Comparison of ENCODE assay signal across 1 cellular context in the genomic region with DNA sequence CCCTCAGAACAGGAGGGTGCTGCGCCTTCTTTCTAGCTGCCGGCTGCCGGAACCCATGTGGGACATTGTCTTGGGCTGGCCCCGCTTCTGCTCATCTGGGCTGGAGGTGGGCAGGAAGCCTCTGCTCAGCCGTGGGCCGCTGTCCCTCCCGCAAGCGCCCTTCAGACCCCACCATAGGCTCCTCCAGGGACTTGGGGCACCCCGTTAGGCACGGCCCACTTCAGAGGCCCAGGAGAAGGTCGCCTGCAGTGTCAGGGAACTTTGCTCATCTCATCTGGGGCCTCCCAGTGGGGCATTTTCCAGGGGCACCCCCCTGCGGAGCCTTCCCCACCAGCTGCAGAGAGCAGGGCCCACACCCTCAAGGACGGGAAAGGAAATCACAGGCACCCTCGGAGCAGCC.
TF ChIP-seq lines count a peak whose summit lies in the region.

No MANE protein-coding gene starts in this region.

TF ChIP-seq in HepG2, 621 proteins besides CTCF, POLR2A, EP300 and RAD21:
- TF ChIP-seq, protein P1, sequence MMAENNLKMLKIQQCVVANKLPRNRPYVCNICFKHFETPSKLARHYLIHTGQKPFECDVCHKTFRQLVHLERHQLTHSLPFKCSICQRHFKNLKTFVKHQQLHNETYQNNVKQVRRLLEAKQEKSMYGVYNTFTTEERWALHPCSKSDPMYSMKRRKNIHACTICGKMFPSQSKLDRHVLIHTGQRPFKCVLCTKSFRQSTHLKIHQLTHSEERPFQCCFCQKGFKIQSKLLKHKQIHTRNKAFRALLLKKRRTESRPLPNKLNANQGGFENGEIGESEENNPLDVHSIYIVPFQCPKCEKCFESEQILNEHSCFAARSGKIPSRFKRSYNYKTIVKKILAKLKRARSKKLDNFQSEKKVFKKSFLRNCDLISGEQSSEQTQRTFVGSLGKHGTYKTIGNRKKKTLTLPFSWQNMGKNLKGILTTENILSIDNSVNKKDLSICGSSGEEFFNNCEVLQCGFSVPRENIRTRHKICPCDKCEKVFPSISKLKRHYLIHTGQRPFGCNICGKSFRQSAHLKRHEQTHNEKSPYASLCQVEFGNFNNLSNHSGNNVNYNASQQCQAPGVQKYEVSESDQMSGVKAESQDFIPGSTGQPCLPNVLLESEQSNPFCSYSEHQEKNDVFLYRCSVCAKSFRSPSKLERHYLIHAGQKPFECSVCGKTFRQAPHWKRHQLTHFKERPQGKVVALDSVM (CRISPR knock-in tag; IDR thresholded peaks at IDR 0.05): no peak
- peak; percentile 49; the same call in 1 of the 2 replicates for TF ChIP-seq KDM2A (CRISPR knock-in tag; IDR thresholded peaks at IDR 0.05; ENCODE audit: borderline replicate concordance, low read depth)
- TF ChIP-seq SP2 (CRISPR knock-in tag; IDR thresholded peaks at IDR 0.05): no peak
- no peak for TF ChIP-seq ZNF558 (CRISPR knock-in tag; IDR thresholded peaks at IDR 0.05; ENCODE audit: borderline replicate concordance)
- no peak for TF ChIP-seq ZNF790 (CRISPR knock-in tag; IDR thresholded peaks at IDR 0.05; ENCODE audit: borderline replicate concordance)
- TF ChIP-seq, protein P2, sequence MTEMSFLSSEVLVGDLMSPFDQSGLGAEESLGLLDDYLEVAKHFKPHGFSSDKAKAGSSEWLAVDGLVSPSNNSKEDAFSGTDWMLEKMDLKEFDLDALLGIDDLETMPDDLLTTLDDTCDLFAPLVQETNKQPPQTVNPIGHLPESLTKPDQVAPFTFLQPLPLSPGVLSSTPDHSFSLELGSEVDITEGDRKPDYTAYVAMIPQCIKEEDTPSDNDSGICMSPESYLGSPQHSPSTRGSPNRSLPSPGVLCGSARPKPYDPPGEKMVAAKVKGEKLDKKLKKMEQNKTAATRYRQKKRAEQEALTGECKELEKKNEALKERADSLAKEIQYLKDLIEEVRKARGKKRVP (CRISPR knock-in tag; IDR thresholded peaks at IDR 0.05): no peak
- peak; percentile 15 for TF ChIP-seq RBM22 (optimal IDR thresholded peaks at IDR 0.05; ENCODE audit: low read length)
- TF ChIP-seq ATM (IDR thresholded peaks at IDR 0.05; ENCODE audit: borderline replicate concordance): no peak
- no peak for TF ChIP-seq ZNF224 (CRISPR knock-in tag; IDR thresholded peaks at IDR 0.05)
- TF ChIP-seq, protein P3, sequence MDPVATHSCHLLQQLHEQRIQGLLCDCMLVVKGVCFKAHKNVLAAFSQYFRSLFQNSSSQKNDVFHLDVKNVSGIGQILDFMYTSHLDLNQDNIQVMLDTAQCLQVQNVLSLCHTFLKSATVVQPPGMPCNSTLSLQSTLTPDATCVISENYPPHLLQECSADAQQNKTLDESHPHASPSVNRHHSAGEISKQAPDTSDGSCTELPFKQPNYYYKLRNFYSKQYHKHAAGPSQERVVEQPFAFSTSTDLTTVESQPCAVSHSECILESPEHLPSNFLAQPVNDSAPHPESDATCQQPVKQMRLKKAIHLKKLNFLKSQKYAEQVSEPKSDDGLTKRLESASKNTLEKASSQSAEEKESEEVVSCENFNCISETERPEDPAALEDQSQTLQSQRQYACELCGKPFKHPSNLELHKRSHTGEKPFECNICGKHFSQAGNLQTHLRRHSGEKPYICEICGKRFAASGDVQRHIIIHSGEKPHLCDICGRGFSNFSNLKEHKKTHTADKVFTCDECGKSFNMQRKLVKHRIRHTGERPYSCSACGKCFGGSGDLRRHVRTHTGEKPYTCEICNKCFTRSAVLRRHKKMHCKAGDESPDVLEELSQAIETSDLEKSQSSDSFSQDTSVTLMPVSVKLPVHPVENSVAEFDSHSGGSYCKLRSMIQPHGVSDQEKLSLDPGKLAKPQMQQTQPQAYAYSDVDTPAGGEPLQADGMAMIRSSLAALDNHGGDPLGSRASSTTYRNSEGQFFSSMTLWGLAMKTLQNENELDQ (CRISPR knock-in tag; IDR thresholded peaks at IDR 0.05; ENCODE audit: borderline replicate concordance): no peak
- TF ChIP-seq, protein P4, sequence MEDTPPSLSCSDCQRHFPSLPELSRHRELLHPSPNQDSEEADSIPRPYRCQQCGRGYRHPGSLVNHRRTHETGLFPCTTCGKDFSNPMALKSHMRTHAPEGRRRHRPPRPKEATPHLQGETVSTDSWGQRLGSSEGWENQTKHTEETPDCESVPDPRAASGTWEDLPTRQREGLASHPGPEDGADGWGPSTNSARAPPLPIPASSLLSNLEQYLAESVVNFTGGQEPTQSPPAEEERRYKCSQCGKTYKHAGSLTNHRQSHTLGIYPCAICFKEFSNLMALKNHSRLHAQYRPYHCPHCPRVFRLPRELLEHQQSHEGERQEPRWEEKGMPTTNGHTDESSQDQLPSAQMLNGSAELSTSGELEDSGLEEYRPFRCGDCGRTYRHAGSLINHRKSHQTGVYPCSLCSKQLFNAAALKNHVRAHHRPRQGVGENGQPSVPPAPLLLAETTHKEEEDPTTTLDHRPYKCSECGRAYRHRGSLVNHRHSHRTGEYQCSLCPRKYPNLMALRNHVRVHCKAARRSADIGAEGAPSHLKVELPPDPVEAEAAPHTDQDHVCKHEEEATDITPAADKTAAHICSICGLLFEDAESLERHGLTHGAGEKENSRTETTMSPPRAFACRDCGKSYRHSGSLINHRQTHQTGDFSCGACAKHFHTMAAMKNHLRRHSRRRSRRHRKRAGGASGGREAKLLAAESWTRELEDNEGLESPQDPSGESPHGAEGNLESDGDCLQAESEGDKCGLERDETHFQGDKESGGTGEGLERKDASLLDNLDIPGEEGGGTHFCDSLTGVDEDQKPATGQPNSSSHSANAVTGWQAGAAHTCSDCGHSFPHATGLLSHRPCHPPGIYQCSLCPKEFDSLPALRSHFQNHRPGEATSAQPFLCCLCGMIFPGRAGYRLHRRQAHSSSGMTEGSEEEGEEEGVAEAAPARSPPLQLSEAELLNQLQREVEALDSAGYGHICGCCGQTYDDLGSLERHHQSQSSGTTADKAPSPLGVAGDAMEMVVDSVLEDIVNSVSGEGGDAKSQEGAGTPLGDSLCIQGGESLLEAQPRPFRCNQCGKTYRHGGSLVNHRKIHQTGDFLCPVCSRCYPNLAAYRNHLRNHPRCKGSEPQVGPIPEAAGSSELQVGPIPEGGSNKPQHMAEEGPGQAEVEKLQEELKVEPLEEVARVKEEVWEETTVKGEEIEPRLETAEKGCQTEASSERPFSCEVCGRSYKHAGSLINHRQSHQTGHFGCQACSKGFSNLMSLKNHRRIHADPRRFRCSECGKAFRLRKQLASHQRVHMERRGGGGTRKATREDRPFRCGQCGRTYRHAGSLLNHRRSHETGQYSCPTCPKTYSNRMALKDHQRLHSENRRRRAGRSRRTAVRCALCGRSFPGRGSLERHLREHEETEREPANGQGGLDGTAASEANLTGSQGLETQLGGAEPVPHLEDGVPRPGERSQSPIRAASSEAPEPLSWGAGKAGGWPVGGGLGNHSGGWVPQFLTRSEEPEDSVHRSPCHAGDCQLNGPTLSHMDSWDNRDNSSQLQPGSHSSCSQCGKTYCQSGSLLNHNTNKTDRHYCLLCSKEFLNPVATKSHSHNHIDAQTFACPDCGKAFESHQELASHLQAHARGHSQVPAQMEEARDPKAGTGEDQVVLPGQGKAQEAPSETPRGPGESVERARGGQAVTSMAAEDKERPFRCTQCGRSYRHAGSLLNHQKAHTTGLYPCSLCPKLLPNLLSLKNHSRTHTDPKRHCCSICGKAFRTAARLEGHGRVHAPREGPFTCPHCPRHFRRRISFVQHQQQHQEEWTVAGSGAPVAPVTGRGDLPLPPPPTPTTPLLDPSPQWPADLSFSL (CRISPR knock-in tag; IDR thresholded peaks at IDR 0.05): no peak
- no peak for TF ChIP-seq CBX1 (IDR thresholded peaks at IDR 0.05; ENCODE audit: low read depth)
- TF ChIP-seq, protein P5, sequence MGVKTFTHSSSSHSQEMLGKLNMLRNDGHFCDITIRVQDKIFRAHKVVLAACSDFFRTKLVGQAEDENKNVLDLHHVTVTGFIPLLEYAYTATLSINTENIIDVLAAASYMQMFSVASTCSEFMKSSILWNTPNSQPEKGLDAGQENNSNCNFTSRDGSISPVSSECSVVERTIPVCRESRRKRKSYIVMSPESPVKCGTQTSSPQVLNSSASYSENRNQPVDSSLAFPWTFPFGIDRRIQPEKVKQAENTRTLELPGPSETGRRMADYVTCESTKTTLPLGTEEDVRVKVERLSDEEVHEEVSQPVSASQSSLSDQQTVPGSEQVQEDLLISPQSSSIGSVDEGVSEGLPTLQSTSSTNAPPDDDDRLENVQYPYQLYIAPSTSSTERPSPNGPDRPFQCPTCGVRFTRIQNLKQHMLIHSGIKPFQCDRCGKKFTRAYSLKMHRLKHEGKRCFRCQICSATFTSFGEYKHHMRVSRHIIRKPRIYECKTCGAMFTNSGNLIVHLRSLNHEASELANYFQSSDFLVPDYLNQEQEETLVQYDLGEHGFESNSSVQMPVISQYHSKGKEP (CRISPR knock-in tag; IDR thresholded peaks at IDR 0.05): no peak
- TF ChIP-seq, protein P6, sequence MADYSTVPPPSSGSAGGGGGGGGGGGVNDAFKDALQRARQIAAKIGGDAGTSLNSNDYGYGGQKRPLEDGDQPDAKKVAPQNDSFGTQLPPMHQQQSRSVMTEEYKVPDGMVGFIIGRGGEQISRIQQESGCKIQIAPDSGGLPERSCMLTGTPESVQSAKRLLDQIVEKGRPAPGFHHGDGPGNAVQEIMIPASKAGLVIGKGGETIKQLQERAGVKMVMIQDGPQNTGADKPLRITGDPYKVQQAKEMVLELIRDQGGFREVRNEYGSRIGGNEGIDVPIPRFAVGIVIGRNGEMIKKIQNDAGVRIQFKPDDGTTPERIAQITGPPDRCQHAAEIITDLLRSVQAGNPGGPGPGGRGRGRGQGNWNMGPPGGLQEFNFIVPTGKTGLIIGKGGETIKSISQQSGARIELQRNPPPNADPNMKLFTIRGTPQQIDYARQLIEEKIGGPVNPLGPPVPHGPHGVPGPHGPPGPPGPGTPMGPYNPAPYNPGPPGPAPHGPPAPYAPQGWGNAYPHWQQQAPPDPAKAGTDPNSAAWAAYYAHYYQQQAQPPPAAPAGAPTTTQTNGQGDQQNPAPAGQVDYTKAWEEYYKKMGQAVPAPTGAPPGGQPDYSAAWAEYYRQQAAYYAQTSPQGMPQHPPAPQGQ (CRISPR knock-in tag; IDR thresholded peaks at IDR 0.05; ENCODE audit: borderline replicate concordance): no peak
- peak; percentile 73 for TF ChIP-seq AGO1 (IDR thresholded peaks at IDR 0.05; ENCODE audit: low read depth, low read length, poor library complexity, severe bottlenecking)
- no peak for TF ChIP-seq NR2F1 (CRISPR knock-in tag; IDR thresholded peaks at IDR 0.05)
- TF ChIP-seq, protein P7, sequence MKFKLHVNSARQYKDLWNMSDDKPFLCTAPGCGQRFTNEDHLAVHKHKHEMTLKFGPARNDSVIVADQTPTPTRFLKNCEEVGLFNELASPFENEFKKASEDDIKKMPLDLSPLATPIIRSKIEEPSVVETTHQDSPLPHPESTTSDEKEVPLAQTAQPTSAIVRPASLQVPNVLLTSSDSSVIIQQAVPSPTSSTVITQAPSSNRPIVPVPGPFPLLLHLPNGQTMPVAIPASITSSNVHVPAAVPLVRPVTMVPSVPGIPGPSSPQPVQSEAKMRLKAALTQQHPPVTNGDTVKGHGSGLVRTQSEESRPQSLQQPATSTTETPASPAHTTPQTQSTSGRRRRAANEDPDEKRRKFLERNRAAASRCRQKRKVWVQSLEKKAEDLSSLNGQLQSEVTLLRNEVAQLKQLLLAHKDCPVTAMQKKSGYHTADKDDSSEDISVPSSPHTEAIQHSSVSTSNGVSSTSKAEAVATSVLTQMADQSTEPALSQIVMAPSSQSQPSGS (CRISPR knock-in tag; IDR thresholded peaks at IDR 0.05): no peak
- no peak for TF ChIP-seq IRF2 (CRISPR knock-in tag; IDR thresholded peaks at IDR 0.05)
- no peak for TF ChIP-seq NRL (CRISPR knock-in tag; IDR thresholded peaks at IDR 0.05; ENCODE audit: borderline replicate concordance)
- no peak for TF ChIP-seq ZNF616 (CRISPR knock-in tag; IDR thresholded peaks at IDR 0.05; ENCODE audit: low read depth)
- TF ChIP-seq TBL1XR1 (IDR thresholded peaks at IDR 0.05; ENCODE audit: borderline replicate concordance, low read length, partially characterized antibody): no peak
- no peak for TF ChIP-seq ELF1 (CRISPR knock-in tag; IDR thresholded peaks at IDR 0.05)
TF ChIP-seq in HepG2: peak in this region for 3.
